11 cellular contexts compared by ENCODE assay signal in the genomic region with DNA sequence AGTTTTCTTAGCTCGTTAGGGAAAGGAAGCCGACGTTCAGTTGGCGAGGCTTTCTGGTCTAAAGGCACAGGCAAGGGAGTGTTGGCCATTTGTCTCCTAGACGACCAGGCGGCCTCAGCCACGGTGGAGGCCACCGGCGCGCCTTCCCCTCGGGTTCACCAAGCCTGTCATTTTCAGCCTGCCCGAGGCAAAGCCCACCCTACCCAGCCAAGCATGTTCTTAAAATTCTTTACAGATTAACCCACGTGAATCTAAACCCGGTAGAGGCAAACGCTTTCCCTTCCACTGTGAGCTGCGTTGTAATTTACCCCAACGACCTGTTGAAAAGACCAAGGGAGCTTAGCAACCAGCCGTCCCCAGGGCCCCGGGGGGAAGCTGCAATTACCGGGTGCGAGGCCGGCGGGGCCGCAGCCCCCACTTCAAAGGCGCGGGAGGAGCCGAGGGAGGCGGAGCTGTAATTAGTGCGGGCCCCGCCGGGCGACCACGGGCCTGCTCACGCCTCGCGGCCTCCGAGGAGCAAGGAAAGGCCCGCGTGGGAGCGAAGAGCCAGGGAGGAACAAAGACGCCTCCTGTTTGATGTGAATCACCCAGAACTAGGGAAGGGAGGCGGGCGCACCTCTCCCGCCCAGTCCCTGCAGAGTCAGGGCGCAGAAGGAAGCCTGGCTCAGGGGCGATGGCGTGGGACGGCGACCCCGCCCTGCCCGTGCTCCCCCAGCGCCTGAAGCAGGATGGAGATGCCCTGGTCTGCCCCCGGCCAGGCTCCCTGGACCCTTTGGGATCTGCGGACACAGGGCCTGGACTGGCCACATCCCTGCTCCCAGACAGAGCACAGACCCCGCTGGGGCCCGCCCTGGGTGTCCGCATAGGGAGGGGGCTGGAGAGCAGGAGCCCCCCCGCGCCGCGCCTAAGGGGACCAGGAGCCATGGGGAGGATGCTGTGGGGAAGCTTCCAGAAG. TPM values are rescaled to one million over a fixed set of nuclear protein-coding genes. Genes with fewer than 3 reads are reported as not detected.
DNase-seq lines count a peak whose midpoint lies in the region; ATAC-seq and TF ChIP-seq lines count a peak whose summit lies in the region.
"Had no signal": no experiment of that assay in that cellular context is flagged by ENCODE, and none has a peak within 500 bp of the region (broad histone marks: within the 10 kb centered on the region; RNA-seq: fewer than 3 reads in every experiment).

No MANE protein-coding gene starts in this region.

- H3K4me1 ChIP-seq in thoracic aorta (ENCODE audit: control insufficient read depth in 1 of 2, low read depth in 2 of 2) (no peaks in the 10 kb centered on the region), vagina (peaks cover 10% of the 10 kb centered on the region)

- intact Hi-C loops in activated naive CD4-positive, alpha-beta T cell treated with anti-CD3 and anti-CD28 coated beads for 36 hours (cut with micrococcal nuclease) = no loop called here
- intact Hi-C loops in vagina (cut with DNase I) = no loop called here

- no peak for TF ChIP-seq CTCF in thoracic aorta (IDR thresholded peaks at IDR 0.05)
- TF ChIP-seq CTCF in vagina (IDR thresholded peaks at IDR 0.05) = no peak

- H3K27ac ChIP-seq in thoracic aorta (no peak overlapping the region), vagina (no peak overlapping the region)

- no peaks in the 10 kb centered on the region for H3K9me3 ChIP-seq in thoracic aorta
- H3K9me3 ChIP-seq in vagina = no peaks in the 10 kb centered on the region

- H3K27me3 ChIP-seq in thoracic aorta (replicated peaks; ENCODE audit: insufficient read depth) (no peaks in the 10 kb centered on the region), vagina (no peaks in the 10 kb centered on the region)

- ATAC-seq in activated T-cell treated with anti-CD3 and anti-CD28 coated beads, Interleukin-2, amount 50 U/mL, for 4 hours = peak; percentile 58 to 67
- no peak for ATAC-seq in thoracic aorta (ENCODE audit: insufficient number of reproducible peaks, low FRiP score, low read depth)
- no peak for ATAC-seq in GM21737 (IDR thresholded peaks at IDR 0.05; ENCODE audit: unreplicated experiment)
- no peak for ATAC-seq in HG03039 (IDR thresholded peaks at IDR 0.05; ENCODE audit: unreplicated experiment)

- H3K36me3 Mint-ChIP-seq in activated naive CD4-positive, alpha-beta T cell treated with anti-CD3 and anti-CD28 coated beads for 36 hours (ENCODE audit: low read depth) = no peaks in the 10 kb centered on the region
- no peaks in the 10 kb centered on the region for H3K36me3 Mint-ChIP-seq in activated T-cell treated with anti-CD3 and anti-CD28 coated beads, Interleukin-2, amount 50 U/mL, for 4 hours (ENCODE audit: insufficient read depth)
- H3K36me3 Mint-ChIP-seq: IgD-negative memory B cell had no signal

- no peak for TF ChIP-seq POLR2A in vagina (IDR thresholded peaks at IDR 0.05)

- CTCF ChIA-PET in activated naive CD4-positive, alpha-beta T cell treated with anti-CD3 and anti-CD28 coated beads for 36 hours (lab: Charles Lee) = interaction anchor here (0.9 to 1.4 kb wide), 2 partner anchors 18 to 213 kb away, joined by 3 read pairs; no protein-coding TSS in a partner anchor

- H3K27me3 Mint-ChIP-seq in activated naive CD4-positive, alpha-beta T cell treated with anti-CD3 and anti-CD28 coated beads for 36 hours (ENCODE audit: low read depth) = peaks cover 24% of the 10 kb centered on the region
- peaks cover 62% of the 10 kb centered on the region for H3K27me3 Mint-ChIP-seq in activated T-cell treated with anti-CD3 and anti-CD28 coated beads, Interleukin-2, amount 50 U/mL, for 4 hours (ENCODE audit: low read depth)

- peak overlapping the region; percentile 27 for H3K4me3 ChIP-seq in thoracic aorta
- no peak overlapping the region for H3K4me3 ChIP-seq in vagina

- H3K36me3 ChIP-seq in thoracic aorta (no peaks in the 10 kb centered on the region), vagina (no peaks in the 10 kb centered on the region)

- H3K4me3 Mint-ChIP-seq in activated naive CD4-positive, alpha-beta T cell treated with anti-CD3 and anti-CD28 coated beads for 36 hours = no peak overlapping the region
- H3K4me3 Mint-ChIP-seq in activated T-cell treated with anti-CD3 and anti-CD28 coated beads, Interleukin-2, amount 50 U/mL, for 4 hours = peak overlapping the region; percentile 69

- peak; percentile 20 for DNase-seq in activated naive CD4-positive, alpha-beta T cell treated with anti-CD3 and anti-CD28 coated beads for 36 hours
- DNase-seq in activated naive CD4-positive, alpha-beta T cell treated with anti-CD3 and anti-CD28 coated beads, Interleukin-2, amount 50 U/mL, for 16 hours = no peak
- DNase-seq in activated T-cell treated with anti-CD3 and anti-CD28 coated beads, Interleukin-2, amount 50 U/mL, for 4 hours = no peak
- DNase-seq in kidney tubule cell (ENCODE audit: low spot score) (peak; percentile 11), thoracic aorta (ENCODE audit: low spot score) (no peak), vagina (ENCODE audit: extremely low spot score in 2 of 2) (no peak)

- no peaks in the 10 kb centered on the region for H3K9me3 Mint-ChIP-seq in activated naive CD4-positive, alpha-beta T cell treated with anti-CD3 and anti-CD28 coated beads for 36 hours
- no peaks in the 10 kb centered on the region for H3K9me3 Mint-ChIP-seq in activated T-cell treated with anti-CD3 and anti-CD28 coated beads, Interleukin-2, amount 50 U/mL, for 4 hours

- no peak overlapping the region for H3K27ac Mint-ChIP-seq in activated naive CD4-positive, alpha-beta T cell treated with anti-CD3 and anti-CD28 coated beads for 36 hours

- peaks cover 9% of the 10 kb centered on the region for H3K4me1 Mint-ChIP-seq in activated naive CD4-positive, alpha-beta T cell treated with anti-CD3 and anti-CD28 coated beads for 36 hours (ENCODE audit: low read depth)
- H3K4me1 Mint-ChIP-seq in activated T-cell treated with anti-CD3 and anti-CD28 coated beads, Interleukin-2, amount 50 U/mL, for 4 hours (ENCODE audit: low read depth) = peaks cover 10% of the 10 kb centered on the region

RNA-seq across cellular contexts. Expression of gene TSPEAR, which starts 12.1 kb away (rescaled TPM):
- not detected for total RNA-seq in activated naive CD4-positive, alpha-beta T cell treated with anti-CD3 and anti-CD28 coated beads for 36 hours
- not detected for total RNA-seq in activated T-cell treated with anti-CD3 and anti-CD28 coated beads, Interleukin-2, amount 50 U/mL, for 4 hours
- not detected for total RNA-seq in thoracic aorta
- total RNA-seq in vagina = not detected
- total RNA-seq: epithelial cell of proximal tubule, skeletal muscle tissue had no signal

RNA-seq across cellular contexts. Expression of gene KRTAP10-12, which starts 26.5 kb away (rescaled TPM):
- not detected for total RNA-seq in activated naive CD4-positive, alpha-beta T cell treated with anti-CD3 and anti-CD28 coated beads for 36 hours
- not detected for total RNA-seq in activated T-cell treated with anti-CD3 and anti-CD28 coated beads, Interleukin-2, amount 50 U/mL, for 4 hours
- not detected for total RNA-seq in thoracic aorta
- not detected for total RNA-seq in vagina
- total RNA-seq: epithelial cell of proximal tubule, skeletal muscle tissue had no signal

RNA-seq across cellular contexts. Expression of gene KRTAP12-1, which starts 41.5 kb away (rescaled TPM):
- total RNA-seq in activated naive CD4-positive, alpha-beta T cell treated with anti-CD3 and anti-CD28 coated beads for 36 hours = not detected
- not detected for total RNA-seq in activated T-cell treated with anti-CD3 and anti-CD28 coated beads, Interleukin-2, amount 50 U/mL, for 4 hours
- total RNA-seq in thoracic aorta (not detected), vagina (not detected)
- total RNA-seq: epithelial cell of proximal tubule, skeletal muscle tissue had no signal

RNA-seq across cellular contexts. Expression of gene KRTAP12-2, which starts 56.7 kb away (rescaled TPM):
- total RNA-seq in activated naive CD4-positive, alpha-beta T cell treated with anti-CD3 and anti-CD28 coated beads for 36 hours = not detected
- total RNA-seq in activated T-cell treated with anti-CD3 and anti-CD28 coated beads, Interleukin-2, amount 50 U/mL, for 4 hours = not detected
- total RNA-seq in thoracic aorta (not detected), vagina (not detected)
- total RNA-seq: epithelial cell of proximal tubule, skeletal muscle tissue had no signal

Comparison
In these comparisons a context has a peak if more than half of its experiments do, and no peak if none do; other contexts are left out.
1. DNase-seq: peak in activated naive CD4-positive, alpha-beta T cell treated with anti-CD3 and anti-CD28 coated beads for 36 hours (single experiment) and kidney tubule cell (single experiment); none in activated naive CD4-positive, alpha-beta T cell treated with anti-CD3 and anti-CD28 coated beads, Interleukin-2, amount 50 U/mL, for 16 hours (single experiment), activated T-cell treated with anti-CD3 and anti-CD28 coated beads, Interleukin-2, amount 50 U/mL, for 4 hours (single experiment), thoracic aorta (single experiment) and vagina (0 of 2).
2. ATAC-seq: peak in activated T-cell treated with anti-CD3 and anti-CD28 coated beads, Interleukin-2, amount 50 U/mL, for 4 hours (2 of 2); none in thoracic aorta (single experiment), GM21737 (single experiment) and HG03039 (single experiment).